ENCODE assay signal across 24 cellular contexts in genomic region chr1:207669469-207670111, GRCh38. TPM values are rescaled to one million over a fixed set of nuclear protein-coding genes. Genes with fewer than 3 reads are reported as not detected.
DNase-seq lines count a peak whose midpoint lies in the region; ATAC-seq, FAIRE-seq and TF ChIP-seq lines count a peak whose summit lies in the region.
"Had no signal": no experiment of that assay in that cellular context is flagged by ENCODE, and none has a peak within 500 bp of the region (broad histone marks: within the 10 kb centered on the region; RNA-seq: fewer than 3 reads in every experiment).

No MANE protein-coding gene starts in this region.

- peaks cover 6 to 54% (median 15%) of the 10 kb centered on the region in 3 donors for H3K27me3 ChIP-seq in psoas muscle (ENCODE audit: insufficient read depth in 3 of 3, low read length in 2 of 3)

- H3K4me1 Mint-ChIP-seq in activated T-helper 2 cell treated with anti-CD3 and anti-CD28 coated beads, Interferon-gamma antibody, Interleukin-2, Interleukin-4, amounts not matched to agents 10 μg/mL and 5 μg/mL and 100 μg/mL, durations not matched to agents 14 hours and 24 hours and 36 hours (ENCODE audit: low read depth) = no peaks in the 10 kb centered on the region
- peaks cover 2% of the 10 kb centered on the region for H3K4me1 Mint-ChIP-seq in activated naive CD4-positive, alpha-beta T cell treated with anti-CD3 and anti-CD28 coated beads, Interleukin-2, amount 10 ng/mL, durations not matched to agents 7 days and 5 days

- no peaks in the 10 kb centered on the region for H3K9me3 Mint-ChIP-seq in activated T-helper 2 cell treated with anti-CD3 and anti-CD28 coated beads, Interferon-gamma antibody, Interleukin-2, Interleukin-4, amounts not matched to agents 10 μg/mL and 5 μg/mL and 100 μg/mL, durations not matched to agents 14 hours and 24 hours and 36 hours
- no peaks in the 10 kb centered on the region for H3K9me3 Mint-ChIP-seq in activated naive CD4-positive, alpha-beta T cell treated with anti-CD3 and anti-CD28 coated beads, Interleukin-2, amount 10 ng/mL, durations not matched to agents 7 days and 5 days

- peak; percentile 3 for ATAC-seq in HG02870 (IDR thresholded peaks at IDR 0.05; ENCODE audit: unreplicated experiment)
- no peak for ATAC-seq in psoas muscle

- FAIRE-seq in GM12891 (lab: Jason Lieb, UNC) = peak; percentile 68
- FAIRE-seq: H54, RCC 7860 had no signal

- in situ Hi-C loops in G401 (cut with HindIII; ENCODE audit: low sequenced_read_pairs) = no loop called here

- H3K27ac Mint-ChIP-seq in activated T-helper 2 cell treated with anti-CD3 and anti-CD28 coated beads, Interferon-gamma antibody, Interleukin-2, Interleukin-4, amounts not matched to agents 10 μg/mL and 5 μg/mL and 100 μg/mL, durations not matched to agents 14 hours and 24 hours and 36 hours = no peak overlapping the region
- no peak overlapping the region for H3K27ac Mint-ChIP-seq in activated naive CD4-positive, alpha-beta T cell treated with anti-CD3 and anti-CD28 coated beads, Interleukin-2, amount 10 ng/mL, durations not matched to agents 7 days and 5 days

- no peaks in the 10 kb centered on the region for H3K36me3 Mint-ChIP-seq in activated T-helper 2 cell treated with anti-CD3 and anti-CD28 coated beads, Interferon-gamma antibody, Interleukin-2, Interleukin-4, amounts not matched to agents 10 μg/mL and 5 μg/mL and 100 μg/mL, durations not matched to agents 14 hours and 24 hours and 36 hours (ENCODE audit: low read depth)
- H3K36me3 Mint-ChIP-seq in activated naive CD4-positive, alpha-beta T cell treated with anti-CD3 and anti-CD28 coated beads, Interleukin-2, amount 10 ng/mL, durations not matched to agents 7 days and 5 days = no peaks in the 10 kb centered on the region

- H3K36me3 ChIP-seq in psoas muscle (ENCODE audit: insufficient read depth in 1 of 2, low read depth in 1 of 2) = no peaks in the 10 kb centered on the region
- H3K36me3 ChIP-seq: prostate gland, uterus had no signal

- H3K27ac ChIP-seq in psoas muscle = no peak overlapping the region
- H3K27ac ChIP-seq: HL-60, prostate gland, uterus had no signal

- DNase-seq in GM12891 (ENCODE audit: insufficient read length, low spot score) = no peak
- DNase-seq in erythroblast (lab: John Stamatoyannopoulos, UW) = peak; percentile 19 to 43
- no peak for DNase-seq in psoas muscle
- no peak for DNase-seq in ecto neural progenitor cell (ENCODE audit: low spot score)
- DNase-seq in activated T-helper 2 cell treated with anti-CD3 and anti-CD28 coated beads, Interferon-gamma antibody, Interleukin-2, Interleukin-4, amounts not matched to agents 10 μg/mL and 5 μg/mL and 100 μg/mL, durations not matched to agents 14 hours and 24 hours and 36 hours (ENCODE audit: low spot score) = no peak
- DNase-seq in G401 (ENCODE audit: low spot score) = no peak
- DNase-seq in activated naive CD4-positive, alpha-beta T cell treated with anti-CD3 and anti-CD28 coated beads, Interleukin-2, amount 10 ng/mL, durations not matched to agents 7 days and 5 days = no peak
- DNase-seq: activated T-cell treated with anti-CD3 and anti-CD28 coated beads, Interleukin-2, amount 50 U/mL, for 48 hours; amygdala; dermis blood vessel endothelial cell; islet precursor cell; NCI-H187; NCI-H526 treated with DMSO at 0.1 percent for 48 hours; stimulated activated CD4-positive, alpha-beta T cell treated with anti-CD3 and anti-CD28 coated beads, Interleukin-2, amount 100 ng/mL, for 24 hours; stimulated activated CD8-positive, alpha-beta memory T cell treated with anti-CD3 and anti-CD28 coated beads, Interleukin-4, amount 100 ng/mL, for 48 hours; uterus had no signal

- H3K4me3 Mint-ChIP-seq in activated T-helper 2 cell treated with anti-CD3 and anti-CD28 coated beads, Interferon-gamma antibody, Interleukin-2, Interleukin-4, amounts not matched to agents 10 μg/mL and 5 μg/mL and 100 μg/mL, durations not matched to agents 14 hours and 24 hours and 36 hours (ENCODE audit: low read depth) = no peak overlapping the region
- no peak overlapping the region for H3K4me3 Mint-ChIP-seq in activated naive CD4-positive, alpha-beta T cell treated with anti-CD3 and anti-CD28 coated beads, Interleukin-2, amount 10 ng/mL, durations not matched to agents 7 days and 5 days

- 4 to 9% (median 6%) methylated on average over 48 to 51 of the region's 51 CpGs for WGBS in psoas muscle, 3 donors

- peak overlapping the region; percentile 22 for H3K4me3 ChIP-seq in psoas muscle
- H3K4me3 ChIP-seq: prostate gland, uterus had no signal

- CTCF ChIA-PET in activated naive CD4-positive, alpha-beta T cell treated with anti-CD3 and anti-CD28 coated beads, Interleukin-2, amount 10 ng/mL, durations not matched to agents 7 days and 5 days (lab: Charles Lee) = no interaction called here

- TF ChIP-seq CTCF in psoas muscle (IDR thresholded peaks at IDR 0.05) = no peak

- no peaks in the 10 kb centered on the region for H3K4me1 ChIP-seq in psoas muscle
- H3K4me1 ChIP-seq: prostate gland had no signal

- TF ChIP-seq POLR2A in GM12891 (IDR thresholded peaks at IDR 0.05; ENCODE audit: low read depth, low read length) (no peak), erythroblast (IDR thresholded peaks at IDR 0.05; ENCODE audit: low read length) (no peak)

- intact Hi-C loops in psoas muscle (cut with DNase I) = no loop called here
- intact Hi-C loops in activated T-helper 2 cell treated with anti-CD3 and anti-CD28 coated beads, Interferon-gamma antibody, Interleukin-2, Interleukin-4, amounts not matched to agents 10 μg/mL and 5 μg/mL and 100 μg/mL, durations not matched to agents 14 hours and 24 hours and 36 hours (cut with micrococcal nuclease) = no loop called here

- no peaks in the 10 kb centered on the region for H3K9me3 ChIP-seq in psoas muscle
- H3K9me3 ChIP-seq: prostate gland, uterus had no signal

- H3K27me3 Mint-ChIP-seq in activated T-helper 2 cell treated with anti-CD3 and anti-CD28 coated beads, Interferon-gamma antibody, Interleukin-2, Interleukin-4, amounts not matched to agents 10 μg/mL and 5 μg/mL and 100 μg/mL, durations not matched to agents 14 hours and 24 hours and 36 hours (ENCODE audit: low read depth) = peaks cover 57% of the 10 kb centered on the region
- H3K27me3 Mint-ChIP-seq in activated naive CD4-positive, alpha-beta T cell treated with anti-CD3 and anti-CD28 coated beads, Interleukin-2, amount 10 ng/mL, durations not matched to agents 7 days and 5 days = peaks cover 51% of the 10 kb centered on the region

TF ChIP-seq in GM12891, 5 proteins besides CTCF, POLR2A, EP300 and RAD21:
- TF ChIP-seq TAF1 (IDR thresholded peaks at IDR 0.05; ENCODE audit: low read depth, low read length) = no peak
- TF ChIP-seq SPI1 (IDR thresholded peaks at IDR 0.05; ENCODE audit: low read depth, low read length) = no peak
- TF ChIP-seq POLR2AphosphoS5 (IDR thresholded peaks at IDR 0.05; ENCODE audit: low read depth, low read length) = no peak
- TF ChIP-seq PAX5 (IDR thresholded peaks at IDR 0.05; ENCODE audit: insufficient read depth, low read length, severe bottlenecking) = no peak
- TF ChIP-seq POU2F2 (IDR thresholded peaks at IDR 0.05; ENCODE audit: low read depth, low read length) = no peak

RNA-seq across cellular contexts. Expression of gene CR1L, which starts 24.7 kb away (rescaled TPM):
- 0.18 TPM for polyA plus RNA-seq in GM12891 (2012; ENCODE audit: low read depth, missing spikeins)
- total RNA-seq in psoas muscle = not detected
- polyA plus RNA-seq in psoas muscle = under 1 TPM in 1 of 3 donors, not detected in 2; 0.05 TPM
- not detected in 2 replicates for total RNA-seq in activated T-helper 2 cell treated with anti-CD3 and anti-CD28 coated beads, Interferon-gamma antibody, Interleukin-2, Interleukin-4, amounts not matched to agents 10 μg/mL and 5 μg/mL and 100 μg/mL, durations not matched to agents 14 hours and 24 hours and 36 hours
- total RNA-seq in G401 (2014; rRNA removed; shearing (Covaris generic)) = not detected in 2 replicates
- total RNA-seq: dermis blood vessel endothelial cell; LHCN-M2; prostate gland; T-helper 1 cell treated with Interleukin-12 subunit alpha and Interleukin-12 subunit beta and Interleukin-4 antibody, amounts not matched to agents 30 ng/mL and 1 ng/mL, for 36 hours had no signal
- polyA plus RNA-seq: BJ had no signal

Comparison
In these comparisons a context has a peak if more than half of its experiments do, and no peak if none do; other contexts are left out.
1. DNase-seq: peak in erythroblast (2 of 2); none in GM12891 (single experiment), psoas muscle (0 of 2), ecto neural progenitor cell (single experiment), activated T-helper 2 cell treated with anti-CD3 and anti-CD28 coated beads, Interferon-gamma antibody, Interleukin-2, Interleukin-4, amounts not matched to agents 10 μg/mL and 5 μg/mL and 100 μg/mL, durations not matched to agents 14 hours and 24 hours and 36 hours (single experiment), G401 (single experiment) and activated naive CD4-positive, alpha-beta T cell treated with anti-CD3 and anti-CD28 coated beads, Interleukin-2, amount 10 ng/mL, durations not matched to agents 7 days and 5 days (single experiment).